21 cellular contexts compared by ENCODE assay signal in genomic region chr17:41510251-41511065, GRCh38. TPM values are rescaled to one million over a fixed set of nuclear protein-coding genes. Genes with fewer than 3 reads are reported as not detected.
DNase-seq lines count a peak whose midpoint lies in the region; ATAC-seq, FAIRE-seq and TF ChIP-seq lines count a peak whose summit lies in the region.
"Had no signal": no experiment of that assay in that cellular context is flagged by ENCODE, and none has a peak within 500 bp of the region (broad histone marks: within the 10 kb centered on the region; RNA-seq: fewer than 3 reads in every experiment).

No MANE protein-coding gene starts in this region.

- H2AFZ ChIP-seq in K562 (ENCODE audit: low read depth, low read length): peak overlapping the region; percentile 79

- H3K9ac ChIP-seq in K562 (ENCODE audit: insufficient read depth in 1 of 2, low read depth in 2 of 2, low read length in 2 of 2): peak overlapping the region; percentile 54 to 84; a peak in 3 of 4 replicates
- H3K9ac ChIP-seq: KMS-11 had no signal

- in situ Hi-C loops in K562 (cut with MboI): no loop called here

- TF ChIP-seq CTCF in K562 (IDR thresholded peaks at IDR 0.05 in 2 of 3, conservative IDR thresholded peaks at IDR 0.05 in 1 of 3; ENCODE audit: insufficient read depth in 2 of 3, low read depth in 1 of 3, low read length in 3 of 3): peak in 1 of 3 experiments; percentile 15; a peak in 1 of 6 replicates
- no peak for TF ChIP-seq CTCF in mesothelial cell of epicardium (IDR thresholded peaks at IDR 0.05; ENCODE audit: unreplicated experiment)

- no peaks in the 10 kb centered on the region for H3K27me3 Mint-ChIP-seq in mesothelial cell of epicardium (ENCODE audit: low read depth)

- H3K36me3 Mint-ChIP-seq in mesothelial cell of epicardium: no peaks in the 10 kb centered on the region
- H3K36me3 Mint-ChIP-seq: memory B cell had no signal

- peak; percentile 28 for ATAC-seq in K562

- peak overlapping the region; percentile 78 for H3K4me2 ChIP-seq in K562 (ENCODE audit: insufficient read depth, low read length)
- H3K4me2 ChIP-seq: KMS-11, smooth muscle cell had no signal

- H4K20me1 ChIP-seq in K562 (replicated peaks; ENCODE audit: control insufficient read depth, insufficient read depth, low read length): no peaks in the 10 kb centered on the region

- H3K4me3 Mint-ChIP-seq in mesothelial cell of epicardium: no peak overlapping the region
- H3K4me3 Mint-ChIP-seq: memory B cell, nephron had no signal

- H3K27me3 ChIP-seq in K562 (ENCODE audit: control insufficient read depth in 2 of 2, insufficient read depth in 2 of 2, low read length in 2 of 2): no peaks in the 10 kb centered on the region
- H3K27me3 ChIP-seq: adrenal gland, cardiac muscle cell, SJCRH30 had no signal

- no peaks in the 10 kb centered on the region for H3K9me3 Mint-ChIP-seq in mesothelial cell of epicardium
- H3K9me3 Mint-ChIP-seq: memory B cell, nephron had no signal

- TF ChIP-seq POLR2A in K562 (conservative IDR thresholded peaks at IDR 0.05): no peak

- BruUV-seq in K562 (replicated peaks; lab: Mats Ljungman, UMichigan): no TSS peak

- CTCF ChIA-PET in K562 (lab: Yijun Ruan, JAX; ENCODE audit: low intra/inter-chr PET ratio): no interaction called here

- peaks cover 37% of the 10 kb centered on the region for H3K4me1 Mint-ChIP-seq in mesothelial cell of epicardium
- H3K4me1 Mint-ChIP-seq: nephron had no signal

- no peaks in the 10 kb centered on the region for H3K9me3 ChIP-seq in K562 (replicated peaks; ENCODE audit: control insufficient read depth, insufficient read depth, low read depth, low read length)
- H3K9me3 ChIP-seq: adrenal gland, prostate gland, SJCRH30 had no signal

- TF ChIP-seq EP300 in K562 (IDR thresholded peaks at IDR 0.05; ENCODE audit: low read length): no peak

- DNase-seq in DMS53 treated with DMSO at 0.1 percent for 48 hours (lab: John Stamatoyannopoulos, UW; ENCODE audit: unreplicated experiment) (peak; percentile 30), NCI-H146 treated with DMSO at 0.1 percent for 48 hours (lab: John Stamatoyannopoulos, UW; ENCODE audit: unreplicated experiment) (peak; percentile 8), K562 (ENCODE audit: extremely low read depth in 1 of 4, low spot score in 3 of 4) (peak in 2 of 4 experiments; percentile 38 to 49), kidney tubule cell (ENCODE audit: low spot score) (peak; percentile 80), 8988T (no peak), mesothelial cell of epicardium (ENCODE audit: low spot score in 2 of 2, unreplicated experiment in 2 of 2) (no peak), NCI-H1694 treated with DMSO at 0.1 percent for 48 hours (lab: John Stamatoyannopoulos, UW) (no peak)
- no peak for DNase-seq in NK-92 treated with Interleukin-12 subunit alpha and Interleukin-12 subunit beta, amount 100 ng/mL, for 24 hours (lab: John Stamatoyannopoulos, UW)
- DNase-seq: adrenal gland; effector CD8-positive, alpha-beta T cell; NCI-H1092; SJCRH30; stimulated activated CD4-positive, alpha-beta T cell treated with anti-CD3 and anti-CD28 coated beads, Interleukin-4, amount 100 ng/mL, for 4 hours had no signal

- H3K9me1 ChIP-seq in K562 (ENCODE audit: control insufficient read depth, insufficient read depth, low read length): no peaks in the 10 kb centered on the region

- H3K79me2 ChIP-seq in K562 (ENCODE audit: control insufficient read depth, insufficient read depth, low read length): no peaks in the 10 kb centered on the region

- POLR2A ChIA-PET in K562 (lab: Yijun Ruan, JAX): interaction anchor here (0.6 to 1.0 kb wide), 7 partner anchors 9 to 1090 kb away, joined by 3 to 4 read pairs (median 3); partner anchors contain the start of genes KRT15 and KRT25

- H3K4me3 ChIP-seq in K562: no peak overlapping the region
- H3K4me3 ChIP-seq: adrenal gland, cardiac muscle cell, prostate gland, SJCRH30, smooth muscle cell had no signal

- H3K27ac ChIP-seq in K562 (ENCODE audit: extremely low read depth, low read depth, low read length): peak overlapping the region; percentile 25; the same call in 2 of the 3 replicates
- H3K27ac ChIP-seq: adrenal gland, cardiac muscle cell, KMS-11, SJCRH30 had no signal

- no peaks in the 10 kb centered on the region; the same call in 2 of the 3 replicates for H3K36me3 ChIP-seq in K562 (ENCODE audit: control insufficient read depth, insufficient read depth, low read length)
- H3K36me3 ChIP-seq: adrenal gland, cardiac muscle cell, prostate gland, SJCRH30 had no signal

- intact Hi-C loops in K562 (cut with micrococcal nuclease): no loop called here

- H3K4me1 ChIP-seq in K562 (replicated peaks in 1 of 2; ENCODE audit: control insufficient read depth in 2 of 2, insufficient read depth in 2 of 2, low read length in 2 of 2): peaks cover 31 to 47% of the 10 kb centered on the region in 2 experiments
- H3K4me1 ChIP-seq: adrenal gland, SJCRH30 had no signal

- no peak overlapping the region for H3K27ac Mint-ChIP-seq in mesothelial cell of epicardium
- H3K27ac Mint-ChIP-seq: memory B cell, nephron had no signal

- WGBS in K562 (ENCODE audit: insufficient coverage, low coverage, missing lambda C conversion rate): 26% methylated on average over 7 of the region's 7 CpGs

- FAIRE-seq in K562 (lab: Jason Lieb, UNC): no peak
- FAIRE-seq: H54 had no signal

- no peak for TF ChIP-seq RAD21 in K562 (CRISPR knock-in tag; conservative IDR thresholded peaks at IDR 0.05 in 1 of 2, IDR thresholded peaks at IDR 0.05 in 1 of 2)

RNA-seq across cellular contexts. Expression of gene KRT13, which starts 5.0 kb away (rescaled TPM):
- total RNA-seq in K562 (2011; cell fraction: chromatin; rRNA removed; ENCODE audit: low replicate concordance): 0.21 and 0.76 TPM in 2 replicates
- total RNA-seq in K562 (2011; cell fraction: nucleolus; rRNA removed): not detected in 2 replicates
- total RNA-seq in K562 (2011; cell fraction: nucleoplasm; rRNA removed): not detected in 2 replicates
- 1.1 TPM in 1 of 2 replicates, not detected in the other for total RNA-seq in K562 (2014; rRNA removed)
- not detected in 2 replicates for total RNA-seq in K562 (2014; rRNA removed; fragmentation: Illumina TruSeq; extraction: Trizol)
- total RNA-seq in K562 (2015; rRNA removed; fragmentation: Illumina TruSeq; extraction: Trizol): 0.11 TPM in 1 of 2 replicates, not detected in the other
- 0.22 TPM in 1 of 2 replicates, not detected in the other for total RNA-seq in K562 (2021)
- polyA plus RNA-seq in K562 (2011; rRNA removed): 0.16 and 0.26 TPM in 2 replicates
- polyA plus RNA-seq in K562 (2011; cell fraction: cytosol; rRNA removed): 0.48 and 0.58 TPM in 2 replicates
- polyA plus RNA-seq in K562 (2011; cell fraction: nucleus; rRNA removed): 0.93 and 3.3 TPM in 2 replicates
- 0.17 and 0.36 TPM in 2 replicates for polyA plus RNA-seq in K562 (2012)
- polyA plus RNA-seq in K562 (2014; fragmentation: Illumina TruSeq; extraction: Trizol): 0.30 TPM in 1 of 2 replicates, not detected in the other
- under 1 TPM in 1 of 2 experiments, not detected in 1; 0.13 TPM for polyA plus RNA-seq in K562 (2014; fragmentation: Nextera tagmentation; extraction: Ambion mirVana)
- 0.28 TPM in 1 of 2 replicates, not detected in the other for polyA plus RNA-seq in K562 (2014; rRNA removed)
- 0.15 and 0.28 TPM in 2 replicates for polyA minus RNA-seq in K562 (2011; rRNA and poly(A)+ RNA removed)
- polyA minus RNA-seq in K562 (2011; cell fraction: cytosol; rRNA and poly(A)+ RNA removed): not detected in 2 replicates
- 0.22 and 0.54 TPM in 2 replicates for polyA minus RNA-seq in K562 (2011; cell fraction: nucleus; rRNA and poly(A)+ RNA removed)
- total RNA-seq in mesothelial cell of epicardium: 5.3 to 7.0 TPM (median 6.3 TPM) in 3 replicates
- total RNA-seq: cardiac muscle cell; T-helper 2 cell treated with Interferon-gamma antibody and Interleukin-4, amounts not matched to agents 100 ng/mL and 5 ng/mL, for 36 hours had no signal
- polyA plus RNA-seq: cardiac muscle cell had no signal

RNA-seq across cellular contexts. Expression of gene KRT15, which starts 8.2 kb away (rescaled TPM):
- total RNA-seq in K562 (2011; cell fraction: chromatin; rRNA removed; ENCODE audit: low replicate concordance): 2.1 and 4.1 TPM in 2 replicates
- total RNA-seq in K562 (2011; cell fraction: nucleolus; rRNA removed): 1.6 and 2.8 TPM in 2 replicates
- 1.2 and 3.0 TPM in 2 replicates for total RNA-seq in K562 (2011; cell fraction: nucleoplasm; rRNA removed)
- 0.37 and 2.4 TPM in 2 replicates for total RNA-seq in K562 (2014; rRNA removed)
- total RNA-seq in K562 (2014; rRNA removed; fragmentation: Illumina TruSeq; extraction: Trizol): 0.44 and 0.89 TPM in 2 replicates
- 0.29 and 0.68 TPM in 2 replicates for total RNA-seq in K562 (2015; rRNA removed; fragmentation: Illumina TruSeq; extraction: Trizol)
- total RNA-seq in K562 (2021): 0.34 and 0.95 TPM in 2 replicates
- 2.1 and 4.4 TPM in 2 replicates for polyA plus RNA-seq in K562 (2011; rRNA removed)
- polyA plus RNA-seq in K562 (2011; cell fraction: cytosol; rRNA removed): 1.7 and 2.4 TPM in 2 replicates
- polyA plus RNA-seq in K562 (2011; cell fraction: nucleus; rRNA removed): 1.9 and 8.5 TPM in 2 replicates
- 1.1 and 1.4 TPM in 2 replicates for polyA plus RNA-seq in K562 (2012)
- 0.49 and 1.1 TPM in 2 replicates for polyA plus RNA-seq in K562 (2014; fragmentation: Illumina TruSeq; extraction: Trizol)
- under 1 TPM; 0.28 to 0.60 TPM for polyA plus RNA-seq in K562 (2014; fragmentation: Nextera tagmentation; extraction: Ambion mirVana)
- 0.56 and 2.0 TPM in 2 replicates for polyA plus RNA-seq in K562 (2014; rRNA removed)
- polyA minus RNA-seq in K562 (2011; rRNA and poly(A)+ RNA removed): 0.39 and 1.2 TPM in 2 replicates
- polyA minus RNA-seq in K562 (2011; cell fraction: cytosol; rRNA and poly(A)+ RNA removed): not detected in 2 replicates
- polyA minus RNA-seq in K562 (2011; cell fraction: nucleus; rRNA and poly(A)+ RNA removed): 0.67 and 1.1 TPM in 2 replicates
- 8.5 to 10.2 TPM (median 8.7 TPM) in 3 replicates for total RNA-seq in mesothelial cell of epicardium
- total RNA-seq: T-helper 2 cell treated with Interferon-gamma antibody and Interleukin-4, amounts not matched to agents 100 ng/mL and 5 ng/mL, for 36 hours had no signal
- polyA plus RNA-seq: cardiac muscle cell had no signal

RNA-seq across cellular contexts. Expression of gene KRT19, which starts 17.6 kb away (rescaled TPM):
- total RNA-seq in K562 (2011; cell fraction: chromatin; rRNA removed; ENCODE audit: low replicate concordance): 25.0 and 82.2 TPM in 2 replicates
- total RNA-seq in K562 (2011; cell fraction: nucleolus; rRNA removed): 61.2 and 82.9 TPM in 2 replicates
- total RNA-seq in K562 (2011; cell fraction: nucleoplasm; rRNA removed): 39.3 and 39.4 TPM in 2 replicates
- total RNA-seq in K562 (2014; rRNA removed) (120 and 137 TPM in 2 replicates), K562 (2014; rRNA removed; fragmentation: Illumina TruSeq; extraction: Trizol) (25.8 and 41.2 TPM in 2 replicates), K562 (2015; rRNA removed; fragmentation: Illumina TruSeq; extraction: Trizol) (91.7 and 92.6 TPM in 2 replicates), K562 (2021) (151 TPM in 2 replicates), mesothelial cell of epicardium (366 to 377 TPM (median 368 TPM) in 3 replicates)
- polyA plus RNA-seq in K562 (2011; rRNA removed) (96.3 and 121 TPM in 2 replicates), K562 (2014; fragmentation: Illumina TruSeq; extraction: Trizol) (66.5 and 76.7 TPM in 2 replicates), K562 (2014; fragmentation: Nextera tagmentation; extraction: Ambion mirVana) (10 to 100 TPM; 18.5 to 21.5 TPM), K562 (2014; rRNA removed) (80.2 and 104 TPM in 2 replicates)
- 119 and 275 TPM in 2 replicates for polyA plus RNA-seq in K562 (2011; cell fraction: cytosol; rRNA removed)
- 88.5 and 137 TPM in 2 replicates for polyA plus RNA-seq in K562 (2011; cell fraction: nucleus; rRNA removed)
- polyA plus RNA-seq in K562 (2012): 152 and 175 TPM in 2 replicates
- polyA minus RNA-seq in K562 (2011; rRNA and poly(A)+ RNA removed): 67.1 and 116 TPM in 2 replicates
- polyA minus RNA-seq in K562 (2011; cell fraction: cytosol; rRNA and poly(A)+ RNA removed): 126 and 127 TPM in 2 replicates
- 31.4 and 35.8 TPM in 2 replicates for polyA minus RNA-seq in K562 (2011; cell fraction: nucleus; rRNA and poly(A)+ RNA removed)
- total RNA-seq: SJCRH30; T-helper 2 cell treated with Interferon-gamma antibody and Interleukin-4, amounts not matched to agents 100 ng/mL and 5 ng/mL, for 36 hours had no signal

RNA-seq across cellular contexts. Expression of gene KRT36, which starts 20.7 kb away (rescaled TPM):
- not detected in 2 replicates for total RNA-seq in K562 (2011; cell fraction: chromatin; rRNA removed; ENCODE audit: low replicate concordance)
- not detected in 2 replicates for total RNA-seq in K562 (2011; cell fraction: nucleolus; rRNA removed)
- not detected in 2 replicates for total RNA-seq in K562 (2011; cell fraction: nucleoplasm; rRNA removed)
- not detected in 2 replicates for total RNA-seq in K562 (2014; rRNA removed)
- total RNA-seq in K562 (2014; rRNA removed; fragmentation: Illumina TruSeq; extraction: Trizol): not detected in 2 replicates
- total RNA-seq in K562 (2015; rRNA removed; fragmentation: Illumina TruSeq; extraction: Trizol): not detected in 2 replicates
- total RNA-seq in K562 (2021): not detected in 2 replicates
- 0.04 TPM in 2 replicates for polyA plus RNA-seq in K562 (2011; rRNA removed)
- polyA plus RNA-seq in K562 (2011; cell fraction: cytosol; rRNA removed): 0.03 and 0.06 TPM in 2 replicates
- 0.20 TPM in 1 of 2 replicates, not detected in the other for polyA plus RNA-seq in K562 (2011; cell fraction: nucleus; rRNA removed)
- polyA plus RNA-seq in K562 (2012): not detected in 2 replicates
- not detected in 2 replicates for polyA plus RNA-seq in K562 (2014; fragmentation: Illumina TruSeq; extraction: Trizol)
- not detected for polyA plus RNA-seq in K562 (2014; fragmentation: Nextera tagmentation; extraction: Ambion mirVana)
- not detected in 2 replicates for polyA plus RNA-seq in K562 (2014; rRNA removed)
- polyA minus RNA-seq in K562 (2011; rRNA and poly(A)+ RNA removed): not detected in 2 replicates
- not detected in 2 replicates for polyA minus RNA-seq in K562 (2011; cell fraction: cytosol; rRNA and poly(A)+ RNA removed)
- polyA minus RNA-seq in K562 (2011; cell fraction: nucleus; rRNA and poly(A)+ RNA removed): not detected in 2 replicates
- total RNA-seq in mesothelial cell of epicardium: not detected in 3 replicates
- total RNA-seq: cardiac muscle cell; prostate gland; SJCRH30; T-helper 2 cell treated with Interferon-gamma antibody and Interleukin-4, amounts not matched to agents 100 ng/mL and 5 ng/mL, for 36 hours had no signal
- polyA plus RNA-seq: adrenal gland, cardiac muscle cell, smooth muscle cell had no signal

RNA-seq across cellular contexts. Expression of gene KRT35, which starts 29.5 kb away (rescaled TPM):
- total RNA-seq in K562 (2011; cell fraction: chromatin; rRNA removed; ENCODE audit: low replicate concordance): not detected in 2 replicates
- not detected in 2 replicates for total RNA-seq in K562 (2011; cell fraction: nucleolus; rRNA removed)
- not detected in 2 replicates for total RNA-seq in K562 (2011; cell fraction: nucleoplasm; rRNA removed)
- total RNA-seq in K562 (2014; rRNA removed) (not detected in 2 replicates), K562 (2014; rRNA removed; fragmentation: Illumina TruSeq; extraction: Trizol) (not detected in 2 replicates), K562 (2015; rRNA removed; fragmentation: Illumina TruSeq; extraction: Trizol) (not detected in 2 replicates), K562 (2021) (not detected in 2 replicates), mesothelial cell of epicardium (not detected in 3 replicates)
- polyA plus RNA-seq in K562 (2011; rRNA removed) (not detected in 2 replicates), K562 (2014; fragmentation: Illumina TruSeq; extraction: Trizol) (not detected in 2 replicates), K562 (2014; fragmentation: Nextera tagmentation; extraction: Ambion mirVana) (not detected), K562 (2014; rRNA removed) (not detected in 2 replicates)
- polyA plus RNA-seq in K562 (2011; cell fraction: cytosol; rRNA removed): not detected in 2 replicates
- not detected in 2 replicates for polyA plus RNA-seq in K562 (2011; cell fraction: nucleus; rRNA removed)
- not detected in 2 replicates for polyA plus RNA-seq in K562 (2012)
- not detected in 2 replicates for polyA minus RNA-seq in K562 (2011; rRNA and poly(A)+ RNA removed)
- not detected in 2 replicates for polyA minus RNA-seq in K562 (2011; cell fraction: cytosol; rRNA and poly(A)+ RNA removed)
- not detected in 2 replicates for polyA minus RNA-seq in K562 (2011; cell fraction: nucleus; rRNA and poly(A)+ RNA removed)
- total RNA-seq: adrenal gland; cardiac muscle cell; prostate gland; SJCRH30; smooth muscle cell; T-helper 2 cell treated with Interferon-gamma antibody and Interleukin-4, amounts not matched to agents 100 ng/mL and 5 ng/mL, for 36 hours had no signal
- polyA plus RNA-seq: adrenal gland, cardiac muscle cell, smooth muscle cell had no signal

Comparison
In these comparisons a context has a peak if more than half of its experiments do, and no peak if none do; other contexts are left out.
1. DNase-seq: peak in DMS53 treated with DMSO at 0.1 percent for 48 hours (single experiment), NCI-H146 treated with DMSO at 0.1 percent for 48 hours (single experiment) and kidney tubule cell (single experiment); none in 8988T (single experiment), NK-92 treated with Interleukin-12 subunit alpha and Interleukin-12 subunit beta, amount 100 ng/mL, for 24 hours (single experiment), mesothelial cell of epicardium (0 of 2) and NCI-H1694 treated with DMSO at 0.1 percent for 48 hours (single experiment).